18 cellular contexts compared by ENCODE assay signal in the genomic region with DNA sequence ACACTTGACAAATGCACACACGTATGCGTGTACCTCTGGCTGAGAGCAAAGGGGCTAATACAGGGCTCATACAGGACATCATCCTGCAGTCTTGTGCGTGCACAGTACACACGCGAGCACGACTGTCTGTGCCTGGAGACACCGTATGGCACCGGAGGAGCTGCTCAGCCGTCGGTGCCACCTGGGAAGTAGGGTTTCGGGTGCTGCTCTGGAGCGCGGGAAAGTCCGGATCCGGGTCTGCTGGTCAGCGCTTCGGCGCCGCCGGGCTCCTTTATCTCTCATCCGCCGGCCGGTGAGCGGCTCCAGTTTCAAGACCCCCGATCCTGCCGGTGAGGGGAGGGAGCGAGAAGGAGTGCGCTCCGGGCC. TPM values are rescaled to one million over a fixed set of nuclear protein-coding genes. Genes with fewer than 3 reads are reported as not detected.
DNase-seq lines count a peak whose midpoint lies in the region; ATAC-seq and TF ChIP-seq lines count a peak whose summit lies in the region.
"Had no signal": no experiment of that assay in that cellular context is flagged by ENCODE, and none has a peak within 500 bp of the region (broad histone marks: within the 10 kb centered on the region; RNA-seq: fewer than 3 reads in every experiment).

No MANE protein-coding gene starts in this region.

- no peak overlapping the region for H3K27ac ChIP-seq in sigmoid colon
- H3K27ac ChIP-seq: ascending aorta, psoas muscle, SJSA1 had no signal

- peaks cover 96% of the 10 kb centered on the region for H3K27me3 Mint-ChIP-seq in activated naive CD4-positive, alpha-beta T cell treated with anti-CD3 and anti-CD28 coated beads, Interleukin-2, amount 10 ng/mL, durations not matched to agents 7 days and 5 days
- H3K27me3 Mint-ChIP-seq in T-helper 17 cell = peaks cover 84% of the 10 kb centered on the region

- H3K27me3 ChIP-seq in sigmoid colon = peaks cover 66 to 82% (median 75%) of the 10 kb centered on the region in 3 donors
- H3K27me3 ChIP-seq: MG63 had no signal

- peak overlapping the region; percentile 19 for H3K27ac Mint-ChIP-seq in activated naive CD4-positive, alpha-beta T cell treated with anti-CD3 and anti-CD28 coated beads, Interleukin-2, amount 10 ng/mL, durations not matched to agents 7 days and 5 days
- H3K27ac Mint-ChIP-seq in T-helper 17 cell = no peak overlapping the region
- H3K27ac Mint-ChIP-seq: dendritic cell treated with granulocyte-macrophage colony-stimulating factor and Interleukin-4, amounts not matched to agents 40 ng/mL and 50 ng/mL, for 4 days; memory B cell had no signal

- ATAC-seq in T-helper 17 cell (peak; percentile 27), GM19455 (IDR thresholded peaks at IDR 0.05; ENCODE audit: unreplicated experiment) (no peak)

- no peaks in the 10 kb centered on the region for H3K9me3 Mint-ChIP-seq in activated naive CD4-positive, alpha-beta T cell treated with anti-CD3 and anti-CD28 coated beads, Interleukin-2, amount 10 ng/mL, durations not matched to agents 7 days and 5 days
- H3K9me3 Mint-ChIP-seq: dendritic cell treated with granulocyte-macrophage colony-stimulating factor and Interleukin-4, amounts not matched to agents 40 ng/mL and 50 ng/mL, for 4 days; memory B cell had no signal

- CTCF ChIA-PET in activated naive CD4-positive, alpha-beta T cell treated with anti-CD3 and anti-CD28 coated beads, Interleukin-2, amount 10 ng/mL, durations not matched to agents 7 days and 5 days (lab: Charles Lee) = interaction anchor here (1.7 to 6.7 kb wide), 2 partner anchors 9 to 13 kb away, joined by 10 to 70 read pairs; partner anchors contain the start of genes FOXL2 and FOXL2NB

- H3K4me3 Mint-ChIP-seq in activated naive CD4-positive, alpha-beta T cell treated with anti-CD3 and anti-CD28 coated beads, Interleukin-2, amount 10 ng/mL, durations not matched to agents 7 days and 5 days = no peak overlapping the region
- peak overlapping the region; percentile 77 for H3K4me3 Mint-ChIP-seq in T-helper 17 cell
- H3K4me3 Mint-ChIP-seq: memory B cell had no signal

- intact Hi-C loops in sigmoid colon (cut with DNase I) = loop anchor here (5.0 kb wide), 1 partner anchor 40 kb away; no protein-coding TSS in a partner anchor

- no peak overlapping the region for H3K4me3 ChIP-seq in sigmoid colon
- H3K4me3 ChIP-seq: MG63, SJSA1 had no signal

- no peak for TF ChIP-seq CTCF in sigmoid colon (IDR thresholded peaks at IDR 0.05)

- no peaks in the 10 kb centered on the region for H3K36me3 Mint-ChIP-seq in activated naive CD4-positive, alpha-beta T cell treated with anti-CD3 and anti-CD28 coated beads, Interleukin-2, amount 10 ng/mL, durations not matched to agents 7 days and 5 days
- H3K36me3 Mint-ChIP-seq in T-helper 17 cell (ENCODE audit: low read depth) = no peaks in the 10 kb centered on the region
- H3K36me3 Mint-ChIP-seq: memory B cell had no signal

- H3K9me3 ChIP-seq in T-helper 17 cell (ENCODE audit: control insufficient read depth, low read length, poor library complexity, severe bottlenecking) (no peaks in the 10 kb centered on the region), sigmoid colon (no peaks in the 10 kb centered on the region)
- H3K9me3 ChIP-seq: ascending aorta, MG63, psoas muscle had no signal

- no peak for DNase-seq in activated naive CD4-positive, alpha-beta T cell treated with anti-CD3 and anti-CD28 coated beads, Interleukin-2, amount 10 ng/mL, durations not matched to agents 7 days and 5 days
- no peak for DNase-seq in activated naive CD4-positive, alpha-beta T cell (lab: John Stamatoyannopoulos, UW)
- DNase-seq in T-helper 17 cell = no peak
- peak; percentile 28 for DNase-seq in iPS-NIHi7 (ENCODE audit: extremely low spot score)
- peak; percentile 63 for DNase-seq in sigmoid colon
- DNase-seq in cortex of kidney (lab: John Stamatoyannopoulos, UW) = no peak
- no peak for DNase-seq in NCI-H2227 (lab: John Stamatoyannopoulos, UW; ENCODE audit: unreplicated experiment)
- DNase-seq: DMS 273 treated with DMSO at 0.1 percent for 48 hours, MG63, NCI-H2107, trophoblast cell had no signal

- H3K4me1 Mint-ChIP-seq in activated naive CD4-positive, alpha-beta T cell treated with anti-CD3 and anti-CD28 coated beads, Interleukin-2, amount 10 ng/mL, durations not matched to agents 7 days and 5 days = peaks cover 30% of the 10 kb centered on the region
- peaks cover 34% of the 10 kb centered on the region for H3K4me1 Mint-ChIP-seq in T-helper 17 cell

- no peak for TF ChIP-seq POLR2A in sigmoid colon (IDR thresholded peaks at IDR 0.05)

- WGBS in sigmoid colon, 2 donors = 4 to 5% methylated on average over 29 of the region's 29 CpGs

- peaks cover 0 to 43% (median 37%) of the 10 kb centered on the region in 4 donors for H3K4me1 ChIP-seq in sigmoid colon

- no peak for TF ChIP-seq EP300 in sigmoid colon (IDR thresholded peaks at IDR 0.05)

- no peaks in the 10 kb centered on the region for H3K36me3 ChIP-seq in sigmoid colon
- H3K36me3 ChIP-seq: ascending aorta, MG63, SJSA1 had no signal

RNA-seq across cellular contexts. Expression of gene FOXL2, which starts 9.3 kb away (rescaled TPM):
- total RNA-seq in T-helper 17 cell = not detected
- total RNA-seq in sigmoid colon = not detected
- polyA plus RNA-seq in sigmoid colon = not detected
- total RNA-seq: ascending aorta, SJSA1 had no signal

RNA-seq across cellular contexts. Expression of gene FOXL2NB, which starts 9.3 kb away (rescaled TPM):
- total RNA-seq in T-helper 17 cell = not detected
- total RNA-seq in sigmoid colon = not detected
- under 1 TPM in 1 of 3 donors, not detected in 2; under 0.01 TPM for polyA plus RNA-seq in sigmoid colon
- total RNA-seq: ascending aorta, fibroblast of lung, SJSA1 had no signal
- polyA plus RNA-seq: fibroblast of lung had no signal

Comparison
In these comparisons a context has a peak if more than half of its experiments do, and no peak if none do; other contexts are left out.
1. DNase-seq: peak in iPS-NIHi7 (single experiment) and sigmoid colon (single experiment); none in activated naive CD4-positive, alpha-beta T cell treated with anti-CD3 and anti-CD28 coated beads, Interleukin-2, amount 10 ng/mL, durations not matched to agents 7 days and 5 days (single experiment), activated naive CD4-positive, alpha-beta T cell (0 of 4), T-helper 17 cell (0 of 3), cortex of kidney (single experiment) and NCI-H2227 (single experiment).